20 cellular contexts compared by ENCODE assay signal in the genomic region with DNA sequence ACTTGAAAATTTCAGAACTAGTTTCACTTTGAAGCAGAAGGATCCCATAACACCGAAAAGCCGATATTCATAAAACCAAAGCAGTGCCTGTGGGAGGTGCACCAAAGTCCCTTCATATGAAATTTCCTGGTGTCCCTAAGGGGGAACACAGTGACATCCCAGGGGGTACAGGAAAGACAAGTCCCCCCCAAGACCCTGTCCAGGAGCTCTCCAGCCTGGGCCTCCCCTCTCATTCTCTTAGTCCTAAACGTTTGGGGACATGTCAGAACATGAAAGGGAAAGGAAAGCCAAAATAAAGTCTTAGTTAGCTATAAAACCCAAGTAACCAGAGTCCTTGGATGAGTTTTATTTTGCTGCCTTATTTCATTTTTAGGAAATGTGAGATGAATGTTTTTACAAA. TPM values are rescaled to one million over a fixed set of nuclear protein-coding genes. Genes with fewer than 3 reads are reported as not detected.
DNase-seq lines count a peak whose midpoint lies in the region; ATAC-seq and TF ChIP-seq lines count a peak whose summit lies in the region.
"Had no signal": no experiment of that assay in that cellular context is flagged by ENCODE, and none has a peak within 500 bp of the region (broad histone marks: within the 10 kb centered on the region; RNA-seq: fewer than 3 reads in every experiment).

No MANE protein-coding gene starts in this region.

- H3K9me3 ChIP-seq in Loucy (ENCODE audit: insufficient read depth, low read depth, low read length) = no peaks in the 10 kb centered on the region
- H3K9me3 ChIP-seq in fibroblast of lung (ENCODE audit: control insufficient read depth, insufficient read depth, low read depth, low read length) = no peaks in the 10 kb centered on the region
- no peaks in the 10 kb centered on the region for H3K9me3 ChIP-seq in thymus (ENCODE audit: control insufficient read depth)
- H3K9me3 ChIP-seq: adrenal gland, left lung had no signal

- H3K27ac ChIP-seq in fibroblast of lung (ENCODE audit: insufficient read depth, low read length) = no peak overlapping the region
- H3K27ac ChIP-seq in thymus (ENCODE audit: low read depth) = peak overlapping the region; percentile 60
- no peak overlapping the region for H3K27ac ChIP-seq in dorsolateral prefrontal cortex
- H3K27ac ChIP-seq: adrenal gland, epithelial cell of prostate, GM23248, left lung had no signal

- no peaks in the 10 kb centered on the region for H3K79me2 ChIP-seq in Loucy (ENCODE audit: insufficient read depth, low read length)
- no peaks in the 10 kb centered on the region for H3K79me2 ChIP-seq in fibroblast of lung (ENCODE audit: control insufficient read depth, insufficient read depth, low read length)

- peaks cover 17% of the 10 kb centered on the region for H3K4me1 Mint-ChIP-seq in activated naive CD4-positive, alpha-beta T cell treated with anti-CD3 and anti-CD28 coated beads, Interleukin-2, amount 10 ng/mL, durations not matched to agents 7 days and 5 days

- no peaks in the 10 kb centered on the region for H3K36me3 Mint-ChIP-seq in activated naive CD4-positive, alpha-beta T cell treated with anti-CD3 and anti-CD28 coated beads, Interleukin-2, amount 10 ng/mL, durations not matched to agents 7 days and 5 days
- H3K36me3 Mint-ChIP-seq: stimulated activated effector memory CD8-positive, alpha-beta T cell treated with anti-CD3 and anti-CD28 coated beads, Interleukin-12 subunit alpha, Interleukin-12 subunit beta, amount 100 ng/mL, for 72 hours had no signal

- H3K9ac ChIP-seq in Loucy (ENCODE audit: low read depth, low read length, poor library complexity, severe bottlenecking) (peak overlapping the region; percentile 71), fibroblast of lung (ENCODE audit: insufficient read depth, low read length) (no peak overlapping the region)
- H3K9ac ChIP-seq: GM23248 had no signal

- no peaks in the 10 kb centered on the region for H3K9me2 ChIP-seq in Loucy (replicated peaks; ENCODE audit: low read depth, low read length)

- ATAC-seq in GM18907 (IDR thresholded peaks at IDR 0.05; ENCODE audit: unreplicated experiment) (no peak), GM19397 (IDR thresholded peaks at IDR 0.05; ENCODE audit: unreplicated experiment) (no peak)
- ATAC-seq: left lung; PC-3; stimulated activated effector memory CD8-positive, alpha-beta T cell treated with anti-CD3 and anti-CD28 coated beads, Interleukin-12 subunit alpha, Interleukin-12 subunit beta, amount 100 ng/mL, for 72 hours had no signal

- no peak for DNase-seq in activated naive CD4-positive, alpha-beta T cell treated with anti-CD3 and anti-CD28 coated beads, Interleukin-2, amount 10 ng/mL, durations not matched to agents 7 days and 5 days
- no peak for DNase-seq in activated naive CD4-positive, alpha-beta T cell (lab: John Stamatoyannopoulos, UW)
- DNase-seq in fibroblast of lung (ENCODE audit: low read depth in 2 of 2) = no peak
- no peak for DNase-seq in dorsolateral prefrontal cortex
- DNase-seq: activated T-cell treated with anti-CD3 and anti-CD28 coated beads, Interleukin-2, amount 50 U/mL, for 24 hours; adrenal gland; Calu3; GDM1; GM23248; left lung; NCI-H1417 treated with DMSO at 0.1 percent for 48 hours; NCI-H524; PC-3 had no signal

- H3K36me3 ChIP-seq in Loucy (ENCODE audit: insufficient read depth, low read length) (no peaks in the 10 kb centered on the region), fibroblast of lung (ENCODE audit: control insufficient read depth, insufficient read depth, low read length) (no peaks in the 10 kb centered on the region), thymus (ENCODE audit: control insufficient read depth, insufficient read depth) (no peaks in the 10 kb centered on the region)
- H3K36me3 ChIP-seq: adrenal gland, left lung had no signal

- peak overlapping the region; percentile 6 for H3K4me3 ChIP-seq in Loucy (ENCODE audit: low read length, poor library complexity, severe bottlenecking)
- H3K4me3 ChIP-seq in fibroblast of lung (replicated peaks in 1 of 4; ENCODE audit: control extremely low read depth in 1 of 4, insufficient read depth in 1 of 4, low read depth in 3 of 4, low read length in 4 of 4) = peak overlapping the region in 1 of 4 experiments; percentile 11
- no peak overlapping the region for H3K4me3 ChIP-seq in thymus (ENCODE audit: low read length)
- H3K4me3 ChIP-seq in dorsolateral prefrontal cortex = peak overlapping the region in 1 of 59 donors; percentile 2
- H3K4me3 ChIP-seq: adrenal gland, GM23248, left lung had no signal

- no peaks in the 10 kb centered on the region for H3F3A ChIP-seq in Loucy (ENCODE audit: low read depth)

- peaks cover 35% of the 10 kb centered on the region for H3K27me3 Mint-ChIP-seq in activated naive CD4-positive, alpha-beta T cell treated with anti-CD3 and anti-CD28 coated beads, Interleukin-2, amount 10 ng/mL, durations not matched to agents 7 days and 5 days

- H3K27ac Mint-ChIP-seq in activated naive CD4-positive, alpha-beta T cell treated with anti-CD3 and anti-CD28 coated beads, Interleukin-2, amount 10 ng/mL, durations not matched to agents 7 days and 5 days = peak overlapping the region; percentile 64
- H3K27ac Mint-ChIP-seq: activated T-cell treated with anti-CD3 and anti-CD28 coated beads, Interleukin-2, amount 50 U/mL, for 24 hours; nephron; stimulated activated effector memory CD8-positive, alpha-beta T cell treated with anti-CD3 and anti-CD28 coated beads, Interleukin-12 subunit alpha, Interleukin-12 subunit beta, amount 100 ng/mL, for 72 hours had no signal

- H3K4me2 ChIP-seq in Loucy (ENCODE audit: low read depth, low read length, poor library complexity, severe bottlenecking) (peak overlapping the region; percentile 57), fibroblast of lung (ENCODE audit: extremely low read depth, insufficient read depth, low read length) (peak overlapping the region; percentile 6)

- TF ChIP-seq CTCF in Loucy (conservative IDR thresholded peaks at IDR 0.05; ENCODE audit: low read length) = no peak
- no peak for TF ChIP-seq CTCF in fibroblast of lung (conservative IDR thresholded peaks at IDR 0.05 in 1 of 2, IDR thresholded peaks at IDR 0.05 in 1 of 2; ENCODE audit: low read depth in 1 of 2, low read length in 2 of 2)
- no peak for TF ChIP-seq CTCF in dorsolateral prefrontal cortex (IDR thresholded peaks at IDR 0.05 in 54 of 56, conservative IDR thresholded peaks at IDR 0.05 in 2 of 56; ENCODE audit: low read depth in 1 of 56, partially characterized antibody in 56 of 56)

- no peaks in the 10 kb centered on the region for H3K9me3 Mint-ChIP-seq in activated naive CD4-positive, alpha-beta T cell treated with anti-CD3 and anti-CD28 coated beads, Interleukin-2, amount 10 ng/mL, durations not matched to agents 7 days and 5 days
- H3K9me3 Mint-ChIP-seq: activated T-cell treated with anti-CD3 and anti-CD28 coated beads, Interleukin-2, amount 50 U/mL, for 24 hours; nephron; stimulated activated effector memory CD8-positive, alpha-beta T cell treated with anti-CD3 and anti-CD28 coated beads, Interleukin-12 subunit alpha, Interleukin-12 subunit beta, amount 100 ng/mL, for 72 hours had no signal

- peak overlapping the region; percentile 47 for H2AFZ ChIP-seq in Loucy (ENCODE audit: low read length)
- no peak overlapping the region for H2AFZ ChIP-seq in fibroblast of lung (ENCODE audit: low read length)
- H2AFZ ChIP-seq: GM23248 had no signal

- intact Hi-C loops in dorsolateral prefrontal cortex (cut with DNase I) = no loop called here

- CTCF ChIA-PET in activated naive CD4-positive, alpha-beta T cell treated with anti-CD3 and anti-CD28 coated beads, Interleukin-2, amount 10 ng/mL, durations not matched to agents 7 days and 5 days (lab: Charles Lee) = interaction anchor here (0.6 to 1.3 kb wide), 4 partner anchors 53 to 516 kb away, joined by 3 to 4 read pairs (median 4); no protein-coding TSS in a partner anchor

- H4K20me1 ChIP-seq in Loucy (ENCODE audit: insufficient read depth, low read length, poor library complexity, severe bottlenecking) = no peaks in the 10 kb centered on the region
- H4K20me1 ChIP-seq in fibroblast of lung (ENCODE audit: control insufficient read depth, extremely low read depth, insufficient read depth, low read length) = no peaks in the 10 kb centered on the region

- peaks cover 63% of the 10 kb centered on the region for H3K4me1 ChIP-seq in Loucy (ENCODE audit: insufficient read depth, low read length, poor library complexity, severe bottlenecking)
- no peaks in the 10 kb centered on the region for H3K4me1 ChIP-seq in fibroblast of lung (ENCODE audit: control insufficient read depth, extremely low read depth, insufficient read depth, low read length)
- peaks cover 33% of the 10 kb centered on the region for H3K4me1 ChIP-seq in thymus (ENCODE audit: control insufficient read depth, insufficient read depth, low read length)
- H3K4me1 ChIP-seq: adrenal gland, left lung had no signal

- 56% methylated on average over 3 of the region's 3 CpGs for WGBS in thymus

- H3K27me3 ChIP-seq in Loucy (ENCODE audit: insufficient read depth, low read length, poor library complexity, severe bottlenecking) = no peaks in the 10 kb centered on the region
- H3K27me3 ChIP-seq in fibroblast of lung (ENCODE audit: control insufficient read depth, insufficient read depth, low read length) = peaks cover 4% of the 10 kb centered on the region
- H3K27me3 ChIP-seq in thymus (ENCODE audit: control insufficient read depth, insufficient read depth) = no peaks in the 10 kb centered on the region
- peaks cover 0 to 3% (median 0%) of the 10 kb centered on the region in 45 donors for H3K27me3 ChIP-seq in dorsolateral prefrontal cortex
- H3K27me3 ChIP-seq: adrenal gland, left lung had no signal

- peak overlapping the region; percentile 24 for H3K4me3 Mint-ChIP-seq in activated naive CD4-positive, alpha-beta T cell treated with anti-CD3 and anti-CD28 coated beads, Interleukin-2, amount 10 ng/mL, durations not matched to agents 7 days and 5 days
- H3K4me3 Mint-ChIP-seq: activated T-cell treated with anti-CD3 and anti-CD28 coated beads, Interleukin-2, amount 50 U/mL, for 24 hours; nephron; stimulated activated effector memory CD8-positive, alpha-beta T cell treated with anti-CD3 and anti-CD28 coated beads, Interleukin-12 subunit alpha, Interleukin-12 subunit beta, amount 100 ng/mL, for 72 hours had no signal

RNA-seq across cellular contexts. Expression of gene MRPL57, which starts 56.6 kb away (rescaled TPM):
- 18.0 and 29.4 TPM in 2 replicates for total RNA-seq in fibroblast of lung
- polyA plus RNA-seq in fibroblast of lung = 8.9 and 10.4 TPM in 2 replicates
- 16.8 and 25.0 TPM in 2 replicates for polyA plus RNA-seq in fibroblast of lung (2012)
- 2.3 and 4.2 TPM in 2 replicates for polyA minus RNA-seq in fibroblast of lung (ENCODE audit: low replicate concordance)
- 30.1 TPM for polyA plus RNA-seq in thymus
- total RNA-seq in dorsolateral prefrontal cortex = 10 to 100 TPM; 12.7 to 28.6 (median 19.2) TPM

RNA-seq across cellular contexts. Expression of gene SKA3, which starts 56.7 kb away (rescaled TPM):
- total RNA-seq in fibroblast of lung (6.1 and 10.3 TPM in 2 replicates), dorsolateral prefrontal cortex (1 to 10 TPM in 75 of 120 experiments, under 1 TPM in 42, not detected in 3; 0.16 to 3.6 (median 1.3) TPM)
- polyA plus RNA-seq in fibroblast of lung (6.6 and 23.2 TPM in 2 replicates), thymus (1.5 TPM)
- 4.0 and 15.0 TPM in 2 replicates for polyA plus RNA-seq in fibroblast of lung (2012)
- polyA minus RNA-seq in fibroblast of lung (ENCODE audit: low replicate concordance) = 2.9 and 4.7 TPM in 2 replicates
